10 cellular contexts compared by ENCODE assay signal in genomic region chr1:117051224-117052064, GRCh38. TPM values are rescaled to one million over a fixed set of nuclear protein-coding genes. Genes with fewer than 3 reads are reported as not detected.
DNase-seq lines count a peak whose midpoint lies in the region; ATAC-seq, FAIRE-seq and TF ChIP-seq lines count a peak whose summit lies in the region.
"Had no signal": no experiment of that assay in that cellular context is flagged by ENCODE, and none has a peak within 500 bp of the region (broad histone marks: within the 10 kb centered on the region; RNA-seq: fewer than 3 reads in every experiment).

No MANE protein-coding gene starts in this region.

- H4K20me1 ChIP-seq in endothelial cell of umbilical vein (replicated peaks; ENCODE audit: control insufficient read depth, extremely low read depth, insufficient read depth, low read length), result no peaks in the 10 kb centered on the region

- peaks cover 56 to 64% (median 61%) of the 10 kb centered on the region in 3 donors for H3K4me1 Mint-ChIP-seq in T-cell

- dilution Hi-C loops in endothelial cell of umbilical vein (cut with MboI; ENCODE audit: extremely low pct_ligation_motif_present, low sequenced_read_pairs), result no loop called here

- DNase-seq in T-cell (peak in 11 of 34 experiments; percentile 10 to 32 (median 25)), endothelial cell of umbilical vein (ENCODE audit: low read depth, low spot score) (peak; percentile 32), urothelium cell line (ENCODE audit: low spot score) (no peak), caudate nucleus (lab: John Stamatoyannopoulos, UW) (no peak), amniotic stem cell (lab: John Stamatoyannopoulos, UW) (no peak)
- peak; percentile 22 for DNase-seq in stimulated activated CD4-positive, alpha-beta T cell treated with anti-CD3 and anti-CD28 coated beads, Interleukin-12 subunit alpha, Interleukin-12 subunit beta, amount 100 ng/mL, for 4 hours

- peaks cover 6% of the 10 kb centered on the region for H3K4me1 ChIP-seq in endothelial cell of umbilical vein (ENCODE audit: control insufficient read depth, extremely low read depth, insufficient read depth, low read length)
- H3K4me1 ChIP-seq: parathyroid adenoma, SJSA1 had no signal

- H3K27ac Mint-ChIP-seq in T-cell, result peak overlapping the region; percentile 98 to 100

- no peaks in the 10 kb centered on the region for H3K9me3 ChIP-seq in endothelial cell of umbilical vein (replicated peaks; ENCODE audit: control insufficient read depth, insufficient read depth, low read length)
- H3K9me3 ChIP-seq: SJSA1 had no signal

- H2AFZ ChIP-seq in endothelial cell of umbilical vein (ENCODE audit: low read depth, low read length), result peak overlapping the region; percentile 88
- H2AFZ ChIP-seq: parathyroid adenoma had no signal

- no peak for TF ChIP-seq CTCF in endothelial cell of umbilical vein (IDR thresholded peaks at IDR 0.05; ENCODE audit: extremely low read depth in 1 of 2, insufficient read depth in 1 of 2, low read depth in 1 of 2, low read length in 2 of 2)

- no peaks in the 10 kb centered on the region for H3K27me3 ChIP-seq in endothelial cell of umbilical vein (ENCODE audit: control insufficient read depth in 2 of 2, insufficient read depth in 2 of 2, low read length in 2 of 2)
- H3K27me3 ChIP-seq: SJSA1 had no signal

- no TSS peak for BruUV-seq in endothelial cell of umbilical vein (replicated peaks; lab: Mats Ljungman, UMichigan)

- FAIRE-seq in endothelial cell of umbilical vein (lab: Jason Lieb, UNC), result peak; percentile 55
- no peak for FAIRE-seq in urothelium cell line (lab: Jason Lieb, UNC)

- H3K9me1 ChIP-seq in endothelial cell of umbilical vein (replicated peaks; ENCODE audit: control insufficient read depth, extremely low read depth, insufficient read depth, low read length), result no peaks in the 10 kb centered on the region

- peak overlapping the region; percentile 74 to 82 (median 81) for H3K4me3 Mint-ChIP-seq in T-cell

- H3K27me3 Mint-ChIP-seq in T-cell, result no peaks in the 10 kb centered on the region

- ATAC-seq in HG03025 (IDR thresholded peaks at IDR 0.05; ENCODE audit: low FRiP score, unreplicated experiment) (peak; percentile 80), T-cell (replicated peaks in 1 of 4) (peak in 3 of 4 experiments; percentile 51 to 57 (median 54))

- H3K9ac ChIP-seq in endothelial cell of umbilical vein (replicated peaks; ENCODE audit: extremely low read depth, insufficient read depth, low read length), result peak overlapping the region; percentile 39
- H3K9ac ChIP-seq: parathyroid adenoma had no signal

- H3K4me3 ChIP-seq in endothelial cell of umbilical vein (replicated peaks in 1 of 3; ENCODE audit: insufficient read depth in 1 of 3, low read depth in 1 of 3, low read length in 3 of 3), result no peak overlapping the region
- H3K4me3 ChIP-seq: SJSA1 had no signal

- H3K9me3 Mint-ChIP-seq in T-cell, result no peaks in the 10 kb centered on the region

- in situ Hi-C loops in GM18951 (cut with MboI; ENCODE audit: low sequenced_read_pairs, unreplicated experiment), result loop anchor here (10.0 kb wide), 2 partner anchors 317 to 477 kb away; partner anchors contain the start of gene CD58

- H3K27ac ChIP-seq in endothelial cell of umbilical vein (ENCODE audit: insufficient read depth, low read depth, low read length) (peak overlapping the region; percentile 16), caudate nucleus (ENCODE audit: low read depth, low read length) (no peak overlapping the region)
- H3K27ac ChIP-seq: parathyroid adenoma, SJSA1 had no signal

- H3K79me2 ChIP-seq in endothelial cell of umbilical vein (ENCODE audit: control insufficient read depth, insufficient read depth, low read length), result no peaks in the 10 kb centered on the region
- H3K79me2 ChIP-seq: parathyroid adenoma had no signal

- H3K4me2 ChIP-seq in endothelial cell of umbilical vein (ENCODE audit: insufficient read depth, low read length), result peak overlapping the region; percentile 37

- H3K36me3 ChIP-seq in endothelial cell of umbilical vein (ENCODE audit: control insufficient read depth in 2 of 2, extremely low read depth in 1 of 2, insufficient read depth in 2 of 2, low read length in 2 of 2), result no peaks in the 10 kb centered on the region
- H3K36me3 ChIP-seq: SJSA1 had no signal

- CTCF ChIA-PET in T-cell (lab: Charles Lee), result interaction anchor here (0.8 to 1.7 kb wide), 2 partner anchors 314 kb away, joined by 3 to 6 read pairs; no protein-coding TSS in a partner anchor
- CTCF ChIA-PET in endothelial cell of umbilical vein (lab: Charles Lee), result interaction anchor here (0.7 to 2.5 kb wide), 4 partner anchors 9 to 477 kb away, joined by 3 to 14 read pairs (median 6); partner anchors contain the start of gene TTF2

- intact Hi-C loops in endothelial cell of umbilical vein (cut with micrococcal nuclease), result loop anchor here (1.0 kb wide), 1 partner anchor 25 kb away; no protein-coding TSS in a partner anchor

- no peaks in the 10 kb centered on the region for H3K36me3 Mint-ChIP-seq in T-cell

- TF ChIP-seq POLR2A in GM18951 (IDR thresholded peaks at IDR 0.05; ENCODE audit: extremely low read depth, insufficient read depth, insufficient read length) (peak; percentile 28), endothelial cell of umbilical vein (IDR thresholded peaks at IDR 0.05; ENCODE audit: low read depth, low read length) (no peak)

- POLR2A ChIA-PET in T-cell (lab: Charles Lee) (interaction anchor here in 1 of 2 donors (0.6 kb wide), 1 partner anchor 37 kb away, joined by 3 read pairs; no protein-coding TSS in a partner anchor), endothelial cell of umbilical vein (lab: Charles Lee) (no interaction called here)

TF ChIP-seq in endothelial cell of umbilical vein, 7 proteins besides CTCF, POLR2A, EP300 and RAD21:
- TF ChIP-seq POLR2AphosphoS5 (IDR thresholded peaks at IDR 0.05; ENCODE audit: insufficient read depth, low read depth, low read length), result no peak
- no peak for TF ChIP-seq EZH2 (IDR thresholded peaks at IDR 0.05; ENCODE audit: borderline replicate concordance, low read depth, low read length, severe bottlenecking)
- no peak for TF ChIP-seq GATA2 (IDR thresholded peaks at IDR 0.05; ENCODE audit: insufficient read depth, insufficient read length, low read depth, low read length)
- no peak for TF ChIP-seq JUN (IDR thresholded peaks at IDR 0.05; ENCODE audit: borderline replicate concordance, insufficient read depth, insufficient read length, low read depth)
- no peak for TF ChIP-seq MYC (IDR thresholded peaks at IDR 0.05; ENCODE audit: low read depth, low read length)
- TF ChIP-seq MAX (IDR thresholded peaks at IDR 0.05; ENCODE audit: insufficient read depth, insufficient read length), result no peak
- no peak for TF ChIP-seq FOS (IDR thresholded peaks at IDR 0.05; ENCODE audit: borderline replicate concordance, insufficient read depth, low read length)

RNA-seq across cellular contexts. Expression of gene TTF2, which starts 8.7 kb away (rescaled TPM):
- total RNA-seq in T-cell, result 10 to 100 TPM; 26.7 to 37.1 (median 33.8) TPM
- total RNA-seq in endothelial cell of umbilical vein, result 44.1 and 44.4 TPM in 2 replicates
- polyA plus RNA-seq in endothelial cell of umbilical vein, result 7.0 and 8.8 TPM in 2 replicates
- 14.2 and 14.5 TPM in 2 replicates for polyA plus RNA-seq in endothelial cell of umbilical vein (2011; cell fraction: cytosol; rRNA removed)
- 27.9 and 32.6 TPM in 2 replicates for polyA plus RNA-seq in endothelial cell of umbilical vein (2011; cell fraction: nucleus; rRNA removed)
- 19.0 and 27.3 TPM in 2 replicates for polyA plus RNA-seq in endothelial cell of umbilical vein (2012)
- 16.8 and 18.3 TPM in 2 replicates for polyA minus RNA-seq in endothelial cell of umbilical vein
- polyA minus RNA-seq in endothelial cell of umbilical vein (2011; cell fraction: cytosol; rRNA and poly(A)+ RNA removed), result 27.1 TPM
- 21.9 and 31.3 TPM in 2 replicates for polyA minus RNA-seq in endothelial cell of umbilical vein (2011; cell fraction: nucleus; rRNA and poly(A)+ RNA removed)

RNA-seq across cellular contexts. Expression of gene CD101, which starts 49.9 kb away (rescaled TPM):
- 10 to 100 TPM in 2 of 5 donors, 1 to 10 TPM in 3; 4.8 to 13.4 (median 5.3) TPM for total RNA-seq in T-cell
- total RNA-seq in endothelial cell of umbilical vein, result 0.30 and 0.97 TPM in 2 replicates
- polyA plus RNA-seq in endothelial cell of umbilical vein, result 0.04 and 0.48 TPM in 2 replicates
- 0.20 and 0.32 TPM in 2 replicates for polyA plus RNA-seq in endothelial cell of umbilical vein (2011; cell fraction: cytosol; rRNA removed)
- polyA plus RNA-seq in endothelial cell of umbilical vein (2011; cell fraction: nucleus; rRNA removed), result 1.1 and 1.7 TPM in 2 replicates
- polyA plus RNA-seq in endothelial cell of umbilical vein (2012), result 0.72 TPM in 2 replicates
- 0.63 and 0.89 TPM in 2 replicates for polyA minus RNA-seq in endothelial cell of umbilical vein
- polyA minus RNA-seq in endothelial cell of umbilical vein (2011; cell fraction: cytosol; rRNA and poly(A)+ RNA removed), result not detected
- polyA minus RNA-seq in endothelial cell of umbilical vein (2011; cell fraction: nucleus; rRNA and poly(A)+ RNA removed), result 0.82 and 3.1 TPM in 2 replicates

Comparison
In these comparisons a context has a peak if more than half of its experiments do, and no peak if none do; other contexts are left out.
1. DNase-seq: peak in endothelial cell of umbilical vein (single experiment) and stimulated activated CD4-positive, alpha-beta T cell treated with anti-CD3 and anti-CD28 coated beads, Interleukin-12 subunit alpha, Interleukin-12 subunit beta, amount 100 ng/mL, for 4 hours (single experiment); none in urothelium cell line (single experiment), caudate nucleus (0 of 61) and amniotic stem cell (single experiment).